ENCODE assay signal across 30 cellular contexts in genomic region chr1:176803596-176803995, GRCh38.
"Had no signal": no experiment of that assay in that cellular context is flagged by ENCODE, and none has a peak within 500 bp of the region (broad histone marks: within the 10 kb centered on the region; RNA-seq: fewer than 3 reads in every experiment).

No MANE protein-coding gene starts in this region.

- H3K4me3 ChIP-seq: ascending aorta, breast epithelium, colonic mucosa, dorsolateral prefrontal cortex, esophagus muscularis mucosa, gastrocnemius medialis, heart left ventricle had no signal

- ATAC-seq: activated CD4-positive, alpha-beta T cell treated with anti-CD3 and anti-CD28 coated beads for 36 hours; activated CD8-positive, alpha-beta T cell treated with anti-CD3 and anti-CD28 coated beads, Interleukin-2, amount 10 ng/mL, durations not matched to agents 7 days and 5 days; activated naive CD4-positive, alpha-beta T cell treated with anti-CD3 and anti-CD28 coated beads, Interleukin-2, amount 50 U/mL, for 72 hours; activated T-cell treated with anti-CD3 and anti-CD28 coated beads, Interleukin-2, amount 50 U/mL, for 72 hours; foreskin keratinocyte had no signal

- H3K36me3 Mint-ChIP-seq: activated CD4-positive, alpha-beta memory T cell treated with anti-CD3 and anti-CD28 coated beads for 36 hours; activated naive CD4-positive, alpha-beta T cell treated with anti-CD3 and anti-CD28 coated beads, Interleukin-2, amount 10 ng/mL, durations not matched to agents 7 days and 5 days; activated naive CD4-positive, alpha-beta T cell treated with anti-CD3 and anti-CD28 coated beads, Interleukin-2, amount 50 U/mL, for 72 hours; activated naive CD8-positive, alpha-beta T cell treated with anti-CD3 and anti-CD28 coated beads, Interleukin-2, amount 10 ng/mL, durations not matched to agents 7 days and 5 days; brain had no signal

- H3K4me3 Mint-ChIP-seq: activated CD4-positive, alpha-beta memory T cell treated with anti-CD3 and anti-CD28 coated beads for 36 hours; activated CD4-positive, alpha-beta T cell treated with anti-CD3 and anti-CD28 coated beads for 36 hours; activated CD4-positive, alpha-beta T cell treated with anti-CD3 and anti-CD28 coated beads, Interleukin-2, amount 10 ng/mL, durations not matched to agents 24 days and 14 days; activated CD8-positive, alpha-beta T cell treated with anti-CD3 and anti-CD28 coated beads, Interleukin-2, amount 10 ng/mL, durations not matched to agents 7 days and 5 days; activated naive CD4-positive, alpha-beta T cell treated with anti-CD3 and anti-CD28 coated beads, Interleukin-2, amount 10 ng/mL, durations not matched to agents 7 days and 5 days; activated naive CD8-positive, alpha-beta T cell treated with anti-CD3 and anti-CD28 coated beads, Interleukin-2, amount 10 ng/mL, durations not matched to agents 7 days and 5 days; activated T-cell treated with anti-CD3 and anti-CD28 coated beads, Interleukin-2, amount 50 U/mL, for 24 hours; activated T-cell treated with anti-CD3 and anti-CD28 coated beads, Interleukin-2, amount 50 U/mL, for 72 hours; brain; central memory CD8-positive, alpha-beta T cell; dendritic cell treated with granulocyte-macrophage colony-stimulating factor and Interleukin-4, amounts not matched to agents 40 ng/mL and 50 ng/mL, for 4 days had no signal

- H3K4me1 ChIP-seq: ascending aorta, breast epithelium, colonic mucosa, foreskin keratinocyte, gastrocnemius medialis had no signal

- H3K27ac Mint-ChIP-seq: activated CD4-positive, alpha-beta memory T cell treated with anti-CD3 and anti-CD28 coated beads for 36 hours; activated CD4-positive, alpha-beta T cell treated with anti-CD3 and anti-CD28 coated beads for 36 hours; activated CD4-positive, alpha-beta T cell treated with anti-CD3 and anti-CD28 coated beads, Interleukin-2, amount 10 ng/mL, durations not matched to agents 24 days and 14 days; activated CD8-positive, alpha-beta T cell treated with anti-CD3 and anti-CD28 coated beads, Interleukin-2, amount 10 ng/mL, durations not matched to agents 7 days and 5 days; activated naive CD4-positive, alpha-beta T cell treated with anti-CD3 and anti-CD28 coated beads, Interleukin-2, amount 10 ng/mL, durations not matched to agents 7 days and 5 days; activated naive CD4-positive, alpha-beta T cell treated with anti-CD3 and anti-CD28 coated beads, Interleukin-2, amount 50 U/mL, for 72 hours; activated naive CD8-positive, alpha-beta T cell treated with anti-CD3 and anti-CD28 coated beads, Interleukin-2, amount 10 ng/mL, durations not matched to agents 7 days and 5 days; activated T-cell treated with anti-CD3 and anti-CD28 coated beads, Interleukin-2, amount 50 U/mL, for 24 hours; activated T-cell treated with anti-CD3 and anti-CD28 coated beads, Interleukin-2, amount 50 U/mL, for 72 hours; dendritic cell treated with granulocyte-macrophage colony-stimulating factor and Interleukin-4, amounts not matched to agents 40 ng/mL and 50 ng/mL, for 4 days had no signal

- H3K9me3 Mint-ChIP-seq: activated CD4-positive, alpha-beta memory T cell treated with anti-CD3 and anti-CD28 coated beads for 36 hours; activated CD4-positive, alpha-beta T cell treated with anti-CD3 and anti-CD28 coated beads, Interleukin-2, amount 10 ng/mL, durations not matched to agents 24 days and 14 days; activated naive CD4-positive, alpha-beta T cell treated with anti-CD3 and anti-CD28 coated beads, Interleukin-2, amount 10 ng/mL, durations not matched to agents 7 days and 5 days; activated naive CD8-positive, alpha-beta T cell treated with anti-CD3 and anti-CD28 coated beads, Interleukin-2, amount 10 ng/mL, durations not matched to agents 7 days and 5 days; activated T-cell treated with anti-CD3 and anti-CD28 coated beads, Interleukin-2, amount 50 U/mL, for 24 hours; activated T-cell treated with anti-CD3 and anti-CD28 coated beads, Interleukin-2, amount 50 U/mL, for 72 hours; brain; central memory CD8-positive, alpha-beta T cell; dendritic cell treated with granulocyte-macrophage colony-stimulating factor and Interleukin-4, amounts not matched to agents 40 ng/mL and 50 ng/mL, for 4 days had no signal

- H3K36me3 ChIP-seq: ascending aorta, breast epithelium, colonic mucosa, esophagus muscularis mucosa, gastrocnemius medialis, heart left ventricle had no signal

- H3K27ac ChIP-seq: ascending aorta, breast epithelium, colonic mucosa, esophagus muscularis mucosa, foreskin keratinocyte, gastrocnemius medialis had no signal

- H3K27me3 ChIP-seq: ascending aorta, breast epithelium, colonic mucosa, dorsolateral prefrontal cortex, esophagus muscularis mucosa, foreskin keratinocyte, gastrocnemius medialis, heart left ventricle had no signal

- H3K4me1 Mint-ChIP-seq: activated CD4-positive, alpha-beta T cell treated with anti-CD3 and anti-CD28 coated beads for 36 hours; activated CD4-positive, alpha-beta T cell treated with anti-CD3 and anti-CD28 coated beads, Interleukin-2, amount 10 ng/mL, durations not matched to agents 24 days and 14 days; activated naive CD4-positive, alpha-beta T cell treated with anti-CD3 and anti-CD28 coated beads, Interleukin-2, amount 10 ng/mL, durations not matched to agents 7 days and 5 days; activated naive CD8-positive, alpha-beta T cell treated with anti-CD3 and anti-CD28 coated beads, Interleukin-2, amount 10 ng/mL, durations not matched to agents 7 days and 5 days; central memory CD8-positive, alpha-beta T cell had no signal

- H3K27me3 Mint-ChIP-seq: activated CD4-positive, alpha-beta memory T cell treated with anti-CD3 and anti-CD28 coated beads for 36 hours; activated CD4-positive, alpha-beta T cell treated with anti-CD3 and anti-CD28 coated beads, Interleukin-2, amount 10 ng/mL, durations not matched to agents 24 days and 14 days; activated naive CD4-positive, alpha-beta T cell treated with anti-CD3 and anti-CD28 coated beads, Interleukin-2, amount 10 ng/mL, durations not matched to agents 7 days and 5 days; activated naive CD8-positive, alpha-beta T cell treated with anti-CD3 and anti-CD28 coated beads, Interleukin-2, amount 10 ng/mL, durations not matched to agents 7 days and 5 days; activated T-cell treated with anti-CD3 and anti-CD28 coated beads, Interleukin-2, amount 50 U/mL, for 24 hours; central memory CD8-positive, alpha-beta T cell; dendritic cell treated with granulocyte-macrophage colony-stimulating factor and Interleukin-4, amounts not matched to agents 40 ng/mL and 50 ng/mL, for 4 days had no signal

- DNase-seq: activated CD4-positive, alpha-beta memory T cell treated with anti-CD3 and anti-CD28 coated beads for 36 hours; activated CD4-positive, alpha-beta T cell treated with anti-CD3 and anti-CD28 coated beads for 36 hours; activated CD4-positive, alpha-beta T cell treated with anti-CD3 and anti-CD28 coated beads, Interleukin-2, amount 10 ng/mL, durations not matched to agents 24 days and 14 days; activated CD4-positive, CD25-positive, alpha-beta regulatory T cell; activated CD4-positive, CD25-positive, alpha-beta regulatory T cell treated with anti-CD3 and anti-CD28 coated beads, Interleukin-2, amount 50 U/mL, for 72 hours; activated CD8-positive, alpha-beta memory T cell treated with anti-CD3 and anti-CD28 coated beads, Interleukin-2, amount 50 U/mL, for 48 hours; activated CD8-positive, alpha-beta T cell treated with anti-CD3 and anti-CD28 coated beads, Interleukin-2, amount 10 ng/mL, durations not matched to agents 7 days and 5 days; activated gamma-delta T cell; activated naive CD4-positive, alpha-beta T cell; activated naive CD4-positive, alpha-beta T cell treated with anti-CD3 and anti-CD28 coated beads, Interleukin-2, amount 10 ng/mL, durations not matched to agents 7 days and 5 days; activated naive CD8-positive, alpha-beta T cell treated with anti-CD3 and anti-CD28 coated beads, Interleukin-2, amount 10 ng/mL, durations not matched to agents 7 days and 5 days; activated T-cell treated with anti-CD3 and anti-CD28 coated beads for 4 hours; activated T-cell treated with anti-CD3 and anti-CD28 coated beads, Interleukin-2, amount 50 U/mL, for 24 hours; activated T-cell treated with anti-CD3 and anti-CD28 coated beads, Interleukin-2, amount 50 U/mL, for 72 hours; colonic mucosa; dorsolateral prefrontal cortex; effector memory CD4-positive, alpha-beta T cell; erythroblast; foreskin keratinocyte; gastrocnemius medialis; glutamatergic neuron; heart left ventricle; T-helper 2 cell had no signal
